Comparison of ENCODE assay signal across 7 cellular contexts in genomic region chr5:58459860-58460726, GRCh38. TPM values are rescaled to one million over a fixed set of nuclear protein-coding genes. Genes with fewer than 3 reads are reported as not detected.
DNase-seq lines count a peak whose midpoint lies in the region; ATAC-seq, FAIRE-seq and TF ChIP-seq lines count a peak whose summit lies in the region.

TSS of gene PLK2 (minus strand) at chr5:58460086. CDS start at chr5:58459959, 127 bp downstream.

- peaks cover under 1% of the 10 kb centered on the region for H3K9me1 ChIP-seq in keratinocyte (ENCODE audit: control insufficient read depth, extremely low read depth, insufficient read depth, low read length)

- FAIRE-seq in keratinocyte (lab: Jason Lieb, UNC): no peak

- H3K36me3 ChIP-seq in keratinocyte (ENCODE audit: control insufficient read depth in 2 of 2, extremely low read depth in 1 of 2, insufficient read depth in 2 of 2, low read length in 2 of 2): peaks cover 13 to 28% of the 10 kb centered on the region in 2 experiments

- H3K4me2 ChIP-seq in keratinocyte (ENCODE audit: control insufficient read depth, extremely low read depth, insufficient read depth, low read depth, low read length): peak within 1 kb of the TSS; percentile 91

- H4K20me1 ChIP-seq in keratinocyte (ENCODE audit: control insufficient read depth, extremely low read depth, insufficient read depth, low read length): peaks cover 33% of the 10 kb centered on the region

- no peaks in the 10 kb centered on the region for H3K9me3 ChIP-seq in keratinocyte (ENCODE audit: control insufficient read depth, low read depth, low read length)

- dilution Hi-C loops in keratinocyte (cut with MboI; ENCODE audit: extremely low pct_ligation_motif_present, low sequenced_read_pairs): no loop called here

- peak; percentile 84 for ATAC-seq in HG02642 (IDR thresholded peaks at IDR 0.05; ENCODE audit: poor library complexity, unreplicated experiment)
- ATAC-seq in central memory CD8-positive, alpha-beta T cell (replicated peaks; ENCODE audit: extremely low read depth, poor library complexity, severe bottlenecking): peak; percentile 73

- no peaks in the 10 kb centered on the region for H3K9me3 Mint-ChIP-seq in central memory CD8-positive, alpha-beta T cell

- peaks cover 14% of the 10 kb centered on the region for H3K4me1 Mint-ChIP-seq in central memory CD8-positive, alpha-beta T cell

- peak within 1 kb of the TSS; percentile 91 for H3K27ac ChIP-seq in keratinocyte (ENCODE audit: control insufficient read depth, insufficient read depth, low read length)

- peaks cover 31% of the 10 kb centered on the region for H3K4me1 ChIP-seq in keratinocyte (ENCODE audit: control insufficient read depth, extremely low read depth, insufficient read depth, low read length)

- H3K27me3 ChIP-seq in keratinocyte (ENCODE audit: control insufficient read depth, extremely low read depth, insufficient read depth, low read length): no peaks in the 10 kb centered on the region

- peaks cover 9% of the 10 kb centered on the region for H3K36me3 Mint-ChIP-seq in central memory CD8-positive, alpha-beta T cell (ENCODE audit: insufficient read depth)

- H3K4me3 ChIP-seq in keratinocyte (ENCODE audit: control insufficient read depth in 2 of 3, extremely low read depth in 1 of 3, insufficient read depth in 2 of 3, low read depth in 1 of 3, low read length in 3 of 3): peak within 1 kb of the TSS; percentile 70 to 100 (median 100)

- peak within 1 kb of the TSS; percentile 95 for H3K9ac ChIP-seq in keratinocyte (ENCODE audit: control insufficient read depth, extremely low read depth, insufficient read depth, low read length)

- peak; percentile 76 for TF ChIP-seq POLR2A in GM15510 (IDR thresholded peaks at IDR 0.05; ENCODE audit: borderline replicate concordance, extremely low read depth, insufficient read length)

- peak within 1 kb of the TSS; percentile 78 for H3K27ac Mint-ChIP-seq in central memory CD8-positive, alpha-beta T cell (ENCODE audit: low read depth)

- peaks cover 49% of the 10 kb centered on the region for H3K79me2 ChIP-seq in keratinocyte (ENCODE audit: control insufficient read depth, insufficient read depth, low read length)

- peaks cover 28% of the 10 kb centered on the region for H3K27me3 Mint-ChIP-seq in central memory CD8-positive, alpha-beta T cell

- DNase-seq in NCI-H1694 (lab: John Stamatoyannopoulos, UW): peak; percentile 24
- DNase-seq in activated CD4-positive, CD25-positive, alpha-beta regulatory T cell treated with anti-CD3 and anti-CD28 coated beads, Interleukin-2, amount 50 U/mL, for 16 hours (ENCODE audit: low read depth, low spot score): peak; percentile 76
- DNase-seq in central memory CD8-positive, alpha-beta T cell (ENCODE audit: low spot score in 2 of 2): peak; percentile 81 to 94
- DNase-seq in keratinocyte (ENCODE audit: low read depth, low spot score): peak; percentile 81
- DNase-seq in stimulated activated CD4-positive, alpha-beta T cell treated with anti-CD3 and anti-CD28 coated beads, Interleukin-12 subunit alpha, Interleukin-12 subunit beta, amount 100 ng/mL, for 48 hours (ENCODE audit: low read depth in 2 of 3, low spot score in 1 of 3): peak; percentile 65 to 87 (median 81)

- peak within 1 kb of the TSS; percentile 8 for H2AFZ ChIP-seq in keratinocyte (ENCODE audit: control insufficient read depth, low read length)

- H3K4me3 Mint-ChIP-seq in central memory CD8-positive, alpha-beta T cell: peak within 1 kb of the TSS; percentile 76

- peak; percentile 24 to 44 (median 44) for TF ChIP-seq CTCF in keratinocyte (optimal IDR thresholded peaks at IDR 0.05 in 1 of 3, IDR thresholded peaks at IDR 0.05 in 1 of 3, conservative IDR thresholded peaks at IDR 0.05 in 1 of 3; ENCODE audit: extremely low read depth in 1 of 3, insufficient read depth in 2 of 3, low read length in 3 of 3)

RNA-seq across cellular contexts. Expression of gene PLK2, which starts in this region (rescaled TPM):
- 178 to 295 TPM (median 294 TPM) in 3 replicates for polyA plus RNA-seq in keratinocyte
- 348 TPM for polyA plus RNA-seq in keratinocyte (2011; ENCODE audit: low read depth)
- polyA plus RNA-seq in keratinocyte (2011; cell fraction: cytosol; rRNA removed): 127 and 157 TPM in 2 replicates
- polyA plus RNA-seq in keratinocyte (2011; cell fraction: nucleus; rRNA removed): 454 and 553 TPM in 2 replicates
- 179 and 228 TPM in 2 replicates for polyA plus RNA-seq in keratinocyte (2012; ENCODE audit: low replicate concordance)
- polyA minus RNA-seq in keratinocyte: 214 to 563 TPM (median 490 TPM) in 3 replicates
- polyA minus RNA-seq in keratinocyte (2011; cell fraction: cytosol; rRNA and poly(A)+ RNA removed): 680 TPM
- polyA minus RNA-seq in keratinocyte (2011; cell fraction: nucleus; rRNA and poly(A)+ RNA removed): 876 and 1,175 TPM in 2 replicates

Comparison
In these comparisons a context has a peak if more than half of its experiments do, and no peak if none do; other contexts are left out.
1. Peak in every context shown above with its lines: DNase-seq, ATAC-seq, H3K4me3 ChIP-seq and H3K27ac ChIP-seq.
2. DNase-seq: peak in every context shown above with its lines; median percentile 88 in central memory CD8-positive, alpha-beta T cell; 81 in keratinocyte; 81 in stimulated activated CD4-positive, alpha-beta T cell treated with anti-CD3 and anti-CD28 coated beads, Interleukin-12 subunit alpha, Interleukin-12 subunit beta, amount 100 ng/mL, for 48 hours; 76 in activated CD4-positive, CD25-positive, alpha-beta regulatory T cell treated with anti-CD3 and anti-CD28 coated beads, Interleukin-2, amount 50 U/mL, for 16 hours; 24 in NCI-H1694.